Comparison of ENCODE assay signal across 9 cellular contexts in the genomic region with DNA sequence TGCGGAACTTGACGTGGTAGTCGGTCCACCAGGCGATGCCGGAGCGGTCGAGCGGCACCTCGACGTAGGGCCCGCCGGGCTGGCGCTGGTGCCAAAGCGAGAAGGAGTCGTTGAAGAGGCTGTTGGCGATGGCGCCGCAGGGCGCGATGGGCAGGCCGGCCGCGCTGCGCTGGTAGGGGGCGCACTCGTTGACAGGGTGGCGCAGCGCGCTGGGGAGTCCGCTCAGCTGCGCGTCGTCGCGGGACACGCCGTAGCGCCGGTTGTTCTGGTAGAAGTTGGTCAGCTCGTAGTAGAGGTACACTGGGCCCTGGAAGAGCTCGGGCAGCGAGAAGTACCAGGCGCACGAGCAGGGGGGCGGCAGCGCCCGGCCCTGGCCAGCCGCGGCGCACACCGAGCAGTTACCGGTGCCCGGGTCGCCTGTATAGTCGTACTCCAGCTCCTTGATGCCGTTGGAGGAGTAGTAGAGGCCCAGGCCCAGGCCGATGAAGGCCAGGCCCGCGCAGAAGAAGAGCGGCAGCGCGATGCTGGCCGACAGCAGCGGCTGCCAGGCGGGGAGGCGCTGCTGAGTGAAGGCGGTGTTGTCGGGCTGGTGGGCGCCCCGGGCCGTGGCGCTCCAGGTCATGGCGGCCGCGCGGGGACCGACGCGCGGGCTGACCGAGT. TPM values are rescaled to one million over a fixed set of nuclear protein-coding genes. Genes with fewer than 3 reads are reported as not detected.
DNase-seq lines count a peak whose midpoint lies in the region; ATAC-seq and TF ChIP-seq lines count a peak whose summit lies in the region.
"Had no signal": no experiment of that assay in that cellular context is flagged by ENCODE, and none has a peak within 500 bp of the region (broad histone marks: within the 10 kb centered on the region; RNA-seq: fewer than 3 reads in every experiment).

No MANE protein-coding gene starts in this region.

- H3K9me3 Mint-ChIP-seq in activated naive CD4-positive, alpha-beta T cell treated with anti-CD3 and anti-CD28 coated beads, Interleukin-2, amount 50 U/mL, for 72 hours = no peaks in the 10 kb centered on the region

- TF ChIP-seq POLR2A in Peyer's patch (IDR thresholded peaks at IDR 0.05) (peak; percentile 8 to 58), uterus (IDR thresholded peaks at IDR 0.05) (no peak)

- H3K4me3 ChIP-seq in Peyer's patch (peak overlapping the region; percentile 40 to 85 (median 58)), left ventricle myocardium inferior (peak overlapping the region; percentile 73), retinal pigment epithelial cell (ENCODE audit: low read length) (peak overlapping the region; percentile 36), uterus (peak overlapping the region; percentile 19 to 39)

- H3K27ac ChIP-seq in Peyer's patch = peak overlapping the region; percentile 53 to 100 (median 93)
- peak overlapping the region; percentile 79 for H3K27ac ChIP-seq in left ventricle myocardium inferior (replicated peaks)
- peak overlapping the region; percentile 70 to 80 for H3K27ac ChIP-seq in uterus

- peak in 4 of 6 experiments; percentile 40 to 64 (median 62) for TF ChIP-seq CTCF in Peyer's patch (IDR thresholded peaks at IDR 0.05)
- TF ChIP-seq CTCF in left ventricle myocardium inferior (IDR thresholded peaks at IDR 0.05; ENCODE audit: borderline replicate concordance) = peak; percentile 59
- peak; percentile 48 for TF ChIP-seq CTCF in retinal pigment epithelial cell (conservative IDR thresholded peaks at IDR 0.05; ENCODE audit: low read depth, low read length)
- peak in 3 of 4 experiments; percentile 4 to 34 (median 13) for TF ChIP-seq CTCF in uterus (IDR thresholded peaks at IDR 0.05)

- intact Hi-C loops in left ventricle myocardium inferior (cut with micrococcal nuclease) (no loop called here), uterus (cut with DNase I; ENCODE audit: low total_unique reads) (no loop called here)

- ATAC-seq in GM18511 (IDR thresholded peaks at IDR 0.05; ENCODE audit: unreplicated experiment) = peak; percentile 43
- ATAC-seq in activated naive CD4-positive, alpha-beta T cell treated with anti-CD3 and anti-CD28 coated beads, Interleukin-2, amount 50 U/mL, for 72 hours = peak; percentile 91
- no peak for ATAC-seq in HG03159 (IDR thresholded peaks at IDR 0.05; ENCODE audit: unreplicated experiment)

- H3K36me3 ChIP-seq in Peyer's patch = no peaks in the 10 kb centered on the region
- H3K36me3 ChIP-seq in left ventricle myocardium inferior = no peaks in the 10 kb centered on the region
- H3K36me3 ChIP-seq in uterus = no peaks in the 10 kb centered on the region

- H3K36me3 Mint-ChIP-seq in activated naive CD4-positive, alpha-beta T cell treated with anti-CD3 and anti-CD28 coated beads, Interleukin-2, amount 50 U/mL, for 72 hours = peaks cover 0 to 7% of the 10 kb centered on the region in 2 donors

- no peaks in the 10 kb centered on the region for H3K9me3 ChIP-seq in Peyer's patch
- no peaks in the 10 kb centered on the region for H3K9me3 ChIP-seq in left ventricle myocardium inferior (replicated peaks)
- no peaks in the 10 kb centered on the region for H3K9me3 ChIP-seq in uterus

- H3K27ac Mint-ChIP-seq in activated naive CD4-positive, alpha-beta T cell treated with anti-CD3 and anti-CD28 coated beads, Interleukin-2, amount 50 U/mL, for 72 hours = peak overlapping the region in 1 of 2 donors; percentile 91

- H3K4me1 ChIP-seq in Peyer's patch (peaks cover 0 to 7% (median 4%) of the 10 kb centered on the region in 4 donors), left ventricle myocardium inferior (peaks cover 18% of the 10 kb centered on the region), uterus (no peaks in the 10 kb centered on the region)

- DNase-seq in Peyer's patch (peak; percentile 33 to 90 (median 83)), left ventricle myocardium inferior (peak; percentile 62), retinal pigment epithelial cell (ENCODE audit: low read depth) (no peak), uterus (peak; percentile 16 to 22), GDM1 (lab: John Stamatoyannopoulos, UW) (no peak)
- peak; percentile 81 to 83 for DNase-seq in activated naive CD4-positive, alpha-beta T cell treated with anti-CD3 and anti-CD28 coated beads, Interleukin-2, amount 50 U/mL, for 72 hours (ENCODE audit: low spot score in 2 of 2)

- no peaks in the 10 kb centered on the region for H3K27me3 ChIP-seq in Peyer's patch
- peaks cover 40% of the 10 kb centered on the region for H3K27me3 ChIP-seq in left ventricle myocardium inferior (ENCODE audit: low read depth)
- H3K27me3 ChIP-seq in uterus = peaks cover 0 to 25% of the 10 kb centered on the region in 2 donors

RNA-seq across cellular contexts. Expression of a gene that starts 0.5 kb away (rescaled TPM):
- total RNA-seq in Peyer's patch = 100 to 1,000 TPM in 1 of 4 donors, 10 to 100 TPM in 2, 1 to 10 TPM in 1; 6.6 to 128 (median 81.9) TPM
- total RNA-seq in activated naive CD4-positive, alpha-beta T cell treated with anti-CD3 and anti-CD28 coated beads, Interleukin-2, amount 50 U/mL, for 72 hours = 1 to 10 TPM; 1.4 to 2.1 TPM
- total RNA-seq in left ventricle myocardium inferior = 0.22 TPM
- 1 to 10 TPM; 1.8 to 6.4 (median 3.3) TPM for total RNA-seq in uterus
- total RNA-seq: SK-MEL-5 had no signal

RNA-seq across cellular contexts. Expression of a gene that starts 40.7 kb away (rescaled TPM):
- 10 to 100 TPM; 32.5 to 64.2 (median 53.0) TPM for total RNA-seq in Peyer's patch
- 100 to 1,000 TPM; 131 to 216 TPM for total RNA-seq in activated naive CD4-positive, alpha-beta T cell treated with anti-CD3 and anti-CD28 coated beads, Interleukin-2, amount 50 U/mL, for 72 hours
- 18.4 TPM for total RNA-seq in left ventricle myocardium inferior
- total RNA-seq in uterus = 100 to 1,000 TPM in 1 of 4 donors, 10 to 100 TPM in 3; 17.9 to 105 (median 63.5) TPM

Comparison
In these comparisons a context has a peak if more than half of its experiments do, and no peak if none do; other contexts are left out.
1. DNase-seq: peak in Peyer's patch (3 of 3), activated naive CD4-positive, alpha-beta T cell treated with anti-CD3 and anti-CD28 coated beads, Interleukin-2, amount 50 U/mL, for 72 hours (2 of 2), left ventricle myocardium inferior (single experiment) and uterus (2 of 2); none in retinal pigment epithelial cell (single experiment) and GDM1 (single experiment).
2. POLR2A ChIP-seq: peak in Peyer's patch (2 of 2); none in uterus (0 of 2).
3. Peak in every context shown above with its lines, with median percentiles within 50 percentile points of each other: H3K27ac ChIP-seq, H3K4me3 ChIP-seq and CTCF ChIP-seq.